ENCODE assay signal across 1 cellular context in genomic region chr22:21069375-21069774, GRCh38.
TF ChIP-seq lines count a peak whose summit lies in the region.

No MANE protein-coding gene starts in this region.

TF ChIP-seq in SK-N-SH, 30 proteins besides CTCF, POLR2A, EP300 and RAD21 (continued from another document):
- TF ChIP-seq, protein P1, sequence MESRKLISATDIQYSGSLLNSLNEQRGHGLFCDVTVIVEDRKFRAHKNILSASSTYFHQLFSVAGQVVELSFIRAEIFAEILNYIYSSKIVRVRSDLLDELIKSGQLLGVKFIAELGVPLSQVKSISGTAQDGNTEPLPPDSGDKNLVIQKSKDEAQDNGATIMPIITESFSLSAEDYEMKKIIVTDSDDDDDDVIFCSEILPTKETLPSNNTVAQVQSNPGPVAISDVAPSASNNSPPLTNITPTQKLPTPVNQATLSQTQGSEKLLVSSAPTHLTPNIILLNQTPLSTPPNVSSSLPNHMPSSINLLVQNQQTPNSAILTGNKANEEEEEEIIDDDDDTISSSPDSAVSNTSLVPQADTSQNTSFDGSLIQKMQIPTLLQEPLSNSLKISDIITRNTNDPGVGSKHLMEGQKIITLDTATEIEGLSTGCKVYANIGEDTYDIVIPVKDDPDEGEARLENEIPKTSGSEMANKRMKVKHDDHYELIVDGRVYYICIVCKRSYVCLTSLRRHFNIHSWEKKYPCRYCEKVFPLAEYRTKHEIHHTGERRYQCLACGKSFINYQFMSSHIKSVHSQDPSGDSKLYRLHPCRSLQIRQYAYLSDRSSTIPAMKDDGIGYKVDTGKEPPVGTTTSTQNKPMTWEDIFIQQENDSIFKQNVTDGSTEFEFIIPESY (IDR thresholded peaks at IDR 0.05; ENCODE audit: borderline replicate concordance, low read depth) = no peak
- TF ChIP-seq, protein P2, sequence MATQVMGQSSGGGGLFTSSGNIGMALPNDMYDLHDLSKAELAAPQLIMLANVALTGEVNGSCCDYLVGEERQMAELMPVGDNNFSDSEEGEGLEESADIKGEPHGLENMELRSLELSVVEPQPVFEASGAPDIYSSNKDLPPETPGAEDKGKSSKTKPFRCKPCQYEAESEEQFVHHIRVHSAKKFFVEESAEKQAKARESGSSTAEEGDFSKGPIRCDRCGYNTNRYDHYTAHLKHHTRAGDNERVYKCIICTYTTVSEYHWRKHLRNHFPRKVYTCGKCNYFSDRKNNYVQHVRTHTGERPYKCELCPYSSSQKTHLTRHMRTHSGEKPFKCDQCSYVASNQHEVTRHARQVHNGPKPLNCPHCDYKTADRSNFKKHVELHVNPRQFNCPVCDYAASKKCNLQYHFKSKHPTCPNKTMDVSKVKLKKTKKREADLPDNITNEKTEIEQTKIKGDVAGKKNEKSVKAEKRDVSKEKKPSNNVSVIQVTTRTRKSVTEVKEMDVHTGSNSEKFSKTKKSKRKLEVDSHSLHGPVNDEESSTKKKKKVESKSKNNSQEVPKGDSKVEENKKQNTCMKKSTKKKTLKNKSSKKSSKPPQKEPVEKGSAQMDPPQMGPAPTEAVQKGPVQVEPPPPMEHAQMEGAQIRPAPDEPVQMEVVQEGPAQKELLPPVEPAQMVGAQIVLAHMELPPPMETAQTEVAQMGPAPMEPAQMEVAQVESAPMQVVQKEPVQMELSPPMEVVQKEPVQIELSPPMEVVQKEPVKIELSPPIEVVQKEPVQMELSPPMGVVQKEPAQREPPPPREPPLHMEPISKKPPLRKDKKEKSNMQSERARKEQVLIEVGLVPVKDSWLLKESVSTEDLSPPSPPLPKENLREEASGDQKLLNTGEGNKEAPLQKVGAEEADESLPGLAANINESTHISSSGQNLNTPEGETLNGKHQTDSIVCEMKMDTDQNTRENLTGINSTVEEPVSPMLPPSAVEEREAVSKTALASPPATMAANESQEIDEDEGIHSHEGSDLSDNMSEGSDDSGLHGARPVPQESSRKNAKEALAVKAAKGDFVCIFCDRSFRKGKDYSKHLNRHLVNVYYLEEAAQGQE (IDR thresholded peaks at IDR 0.05; ENCODE audit: low read depth, low read length) = no peak
- no peak for TF ChIP-seq SMC3 (IDR thresholded peaks at IDR 0.05; ENCODE audit: low read depth, low read length)
